34 cellular contexts compared by ENCODE assay signal in genomic region chr6:47069156-47069555, GRCh38. TPM values are rescaled to one million over a fixed set of nuclear protein-coding genes. Genes with fewer than 3 reads are reported as not detected.
"Had no signal": no experiment of that assay in that cellular context is flagged by ENCODE, and none has a peak within 500 bp of the region (broad histone marks: within the 10 kb centered on the region; RNA-seq: fewer than 3 reads in every experiment).

No MANE protein-coding gene starts in this region.

- H3K4me3 ChIP-seq: ascending aorta, coronary artery, dorsolateral prefrontal cortex, esophagus muscularis mucosa, gastroesophageal sphincter had no signal

- H3K4me1 ChIP-seq: ascending aorta, esophagus muscularis mucosa, gastroesophageal sphincter had no signal

- DNase-seq: activated CD4-positive, alpha-beta memory T cell treated with anti-CD3 and anti-CD28 coated beads for 36 hours; activated CD4-positive, alpha-beta T cell treated with anti-CD3 and anti-CD28 coated beads for 36 hours; activated CD4-positive, alpha-beta T cell treated with anti-CD3 and anti-CD28 coated beads, Interleukin-2, amount 10 ng/mL, durations not matched to agents 24 days and 14 days; activated CD4-positive, CD25-positive, alpha-beta regulatory T cell; activated CD4-positive, CD25-positive, alpha-beta regulatory T cell treated with anti-CD3 and anti-CD28 coated beads, Interleukin-2, amount 50 U/mL, for 72 hours; activated CD8-positive, alpha-beta memory T cell treated with anti-CD3 and anti-CD28 coated beads, Interleukin-2, amount 10 ng/mL, durations not matched to agents 7 days and 5 days; activated CD8-positive, alpha-beta memory T cell treated with anti-CD3 and anti-CD28 coated beads, Interleukin-2, amount 50 U/mL, for 4 hours; activated CD8-positive, alpha-beta T cell treated with anti-CD3 and anti-CD28 coated beads, Interleukin-2, amount 10 ng/mL, durations not matched to agents 7 days and 5 days; activated effector memory CD4-positive, alpha-beta T cell treated with anti-CD3 and anti-CD28 coated beads, Interleukin-2, amount 50 U/mL, for 16 hours; activated naive CD4-positive, alpha-beta T cell treated with anti-CD3 and anti-CD28 coated beads for 36 hours; activated naive CD8-positive, alpha-beta T cell treated with anti-CD3 and anti-CD28 coated beads, Interleukin-2, amount 10 ng/mL, durations not matched to agents 7 days and 5 days; activated T-cell treated with anti-CD3 and anti-CD28 coated beads, Interleukin-2, amount 50 U/mL, for 1 hour; activated T-cell treated with anti-CD3 and anti-CD28 coated beads, Interleukin-2, amount 50 U/mL, for 48 hours; brain microvascular endothelial cell; dorsolateral prefrontal cortex; effector CD4-positive, alpha-beta T cell; effector memory CD8-positive, alpha-beta T cell; erythroblast; foreskin melanocyte; head of caudate nucleus; T-helper 2 cell had no signal

- H3K36me3 Mint-ChIP-seq: activated CD4-positive, alpha-beta memory T cell treated with anti-CD3 and anti-CD28 coated beads for 36 hours; activated CD8-positive, alpha-beta memory T cell treated with anti-CD3 and anti-CD28 coated beads, Interleukin-2, amount 10 ng/mL, durations not matched to agents 7 days and 5 days; activated naive CD4-positive, alpha-beta T cell treated with anti-CD3 and anti-CD28 coated beads, Interleukin-2, amount 50 U/mL, for 24 hours; activated naive CD8-positive, alpha-beta T cell treated with anti-CD3 and anti-CD28 coated beads, Interleukin-2, amount 10 ng/mL, durations not matched to agents 7 days and 5 days had no signal

- H3K27me3 ChIP-seq: ascending aorta, brain microvascular endothelial cell, esophagus muscularis mucosa, gastroesophageal sphincter had no signal

- H3K36me3 ChIP-seq: ascending aorta, brain microvascular endothelial cell, esophagus muscularis mucosa, gastroesophageal sphincter had no signal

- H3K27ac Mint-ChIP-seq: activated CD4-positive, alpha-beta memory T cell treated with anti-CD3 and anti-CD28 coated beads for 36 hours; activated CD4-positive, alpha-beta T cell treated with anti-CD3 and anti-CD28 coated beads for 36 hours; activated CD4-positive, alpha-beta T cell treated with anti-CD3 and anti-CD28 coated beads, Interleukin-2, amount 10 ng/mL, durations not matched to agents 24 days and 14 days; activated CD8-positive, alpha-beta memory T cell treated with anti-CD3 and anti-CD28 coated beads, Interleukin-2, amount 10 ng/mL, durations not matched to agents 7 days and 5 days; activated CD8-positive, alpha-beta T cell treated with anti-CD3 and anti-CD28 coated beads, Interleukin-2, amount 10 ng/mL, durations not matched to agents 7 days and 5 days; activated naive CD4-positive, alpha-beta T cell treated with anti-CD3 and anti-CD28 coated beads for 36 hours; activated naive CD4-positive, alpha-beta T cell treated with anti-CD3 and anti-CD28 coated beads, Interleukin-2, amount 50 U/mL, for 24 hours; activated naive CD8-positive, alpha-beta T cell treated with anti-CD3 and anti-CD28 coated beads, Interleukin-2, amount 10 ng/mL, durations not matched to agents 7 days and 5 days; activated T-helper 1 cell treated with anti-CD3 and anti-CD28 coated beads, Interleukin-12 subunit alpha, Interleukin-12 subunit beta, Interleukin-2, Interleukin-4 antibody, amounts not matched to agents 30 ng/mL and 10 ng/mL and 1 ng/mL, durations not matched to agents 14 hours and 24 hours and 36 hours; activated T-helper 2 cell treated with anti-CD3 and anti-CD28 coated beads, Interferon-gamma antibody, Interleukin-2, Interleukin-4, amounts not matched to agents 10 μg/mL and 5 μg/mL and 100 μg/mL, durations not matched to agents 14 hours and 24 hours and 36 hours; dendritic cell treated with granulocyte-macrophage colony-stimulating factor and Interleukin-4, amounts not matched to agents 40 ng/mL and 50 ng/mL, for 4 days; effector memory CD8-positive, alpha-beta T cell had no signal

- H3K9me3 Mint-ChIP-seq: activated CD4-positive, alpha-beta memory T cell treated with anti-CD3 and anti-CD28 coated beads for 36 hours; activated CD4-positive, alpha-beta T cell treated with anti-CD3 and anti-CD28 coated beads, Interleukin-2, amount 10 ng/mL, durations not matched to agents 24 days and 14 days; activated naive CD4-positive, alpha-beta T cell treated with anti-CD3 and anti-CD28 coated beads for 36 hours; activated naive CD8-positive, alpha-beta T cell treated with anti-CD3 and anti-CD28 coated beads, Interleukin-2, amount 10 ng/mL, durations not matched to agents 7 days and 5 days; activated T-helper 1 cell treated with anti-CD3 and anti-CD28 coated beads, Interleukin-12 subunit alpha, Interleukin-12 subunit beta, Interleukin-2, Interleukin-4 antibody, amounts not matched to agents 30 ng/mL and 10 ng/mL and 1 ng/mL, durations not matched to agents 14 hours and 24 hours and 36 hours; activated T-helper 2 cell treated with anti-CD3 and anti-CD28 coated beads, Interferon-gamma antibody, Interleukin-2, Interleukin-4, amounts not matched to agents 10 μg/mL and 5 μg/mL and 100 μg/mL, durations not matched to agents 14 hours and 24 hours and 36 hours; central memory CD8-positive, alpha-beta T cell; dendritic cell treated with granulocyte-macrophage colony-stimulating factor and Interleukin-4, amounts not matched to agents 40 ng/mL and 50 ng/mL, for 4 days; effector memory CD8-positive, alpha-beta T cell had no signal

- H3K4me1 Mint-ChIP-seq: activated CD4-positive, alpha-beta T cell treated with anti-CD3 and anti-CD28 coated beads for 36 hours; activated CD4-positive, alpha-beta T cell treated with anti-CD3 and anti-CD28 coated beads, Interleukin-2, amount 10 ng/mL, durations not matched to agents 24 days and 14 days; activated CD8-positive, alpha-beta memory T cell treated with anti-CD3 and anti-CD28 coated beads, Interleukin-2, amount 10 ng/mL, durations not matched to agents 7 days and 5 days; activated naive CD4-positive, alpha-beta T cell treated with anti-CD3 and anti-CD28 coated beads, Interleukin-2, amount 50 U/mL, for 24 hours; activated naive CD8-positive, alpha-beta T cell treated with anti-CD3 and anti-CD28 coated beads, Interleukin-2, amount 10 ng/mL, durations not matched to agents 7 days and 5 days; central memory CD8-positive, alpha-beta T cell had no signal

- ATAC-seq: activated CD4-positive, alpha-beta T cell treated with anti-CD3 and anti-CD28 coated beads for 36 hours; activated CD8-positive, alpha-beta memory T cell treated with anti-CD3 and anti-CD28 coated beads, Interleukin-2, amount 10 ng/mL, durations not matched to agents 7 days and 5 days; activated CD8-positive, alpha-beta T cell treated with anti-CD3 and anti-CD28 coated beads, Interleukin-2, amount 10 ng/mL, durations not matched to agents 7 days and 5 days; effector memory CD8-positive, alpha-beta T cell; gastroesophageal sphincter had no signal

- H3K9me3 ChIP-seq: ascending aorta, esophagus muscularis mucosa, gastroesophageal sphincter had no signal

- H3K4me3 Mint-ChIP-seq: activated CD4-positive, alpha-beta memory T cell treated with anti-CD3 and anti-CD28 coated beads for 36 hours; activated CD4-positive, alpha-beta T cell treated with anti-CD3 and anti-CD28 coated beads for 36 hours; activated CD4-positive, alpha-beta T cell treated with anti-CD3 and anti-CD28 coated beads, Interleukin-2, amount 10 ng/mL, durations not matched to agents 24 days and 14 days; activated CD8-positive, alpha-beta memory T cell treated with anti-CD3 and anti-CD28 coated beads, Interleukin-2, amount 10 ng/mL, durations not matched to agents 7 days and 5 days; activated CD8-positive, alpha-beta T cell treated with anti-CD3 and anti-CD28 coated beads, Interleukin-2, amount 10 ng/mL, durations not matched to agents 7 days and 5 days; activated naive CD4-positive, alpha-beta T cell treated with anti-CD3 and anti-CD28 coated beads for 36 hours; activated naive CD4-positive, alpha-beta T cell treated with anti-CD3 and anti-CD28 coated beads, Interleukin-2, amount 50 U/mL, for 24 hours; activated naive CD8-positive, alpha-beta T cell treated with anti-CD3 and anti-CD28 coated beads, Interleukin-2, amount 10 ng/mL, durations not matched to agents 7 days and 5 days; activated T-helper 1 cell treated with anti-CD3 and anti-CD28 coated beads, Interleukin-12 subunit alpha, Interleukin-12 subunit beta, Interleukin-2, Interleukin-4 antibody, amounts not matched to agents 30 ng/mL and 10 ng/mL and 1 ng/mL, durations not matched to agents 14 hours and 24 hours and 36 hours; central memory CD8-positive, alpha-beta T cell; dendritic cell treated with granulocyte-macrophage colony-stimulating factor and Interleukin-4, amounts not matched to agents 40 ng/mL and 50 ng/mL, for 4 days; effector memory CD8-positive, alpha-beta T cell had no signal

- H3K27me3 Mint-ChIP-seq: activated CD4-positive, alpha-beta T cell treated with anti-CD3 and anti-CD28 coated beads for 36 hours; activated naive CD4-positive, alpha-beta T cell treated with anti-CD3 and anti-CD28 coated beads, Interleukin-2, amount 50 U/mL, for 24 hours; dendritic cell treated with granulocyte-macrophage colony-stimulating factor and Interleukin-4, amounts not matched to agents 40 ng/mL and 50 ng/mL, for 4 days; effector memory CD8-positive, alpha-beta T cell had no signal

- H3K27ac ChIP-seq: ascending aorta, brain microvascular endothelial cell, coronary artery, dorsolateral prefrontal cortex, esophagus muscularis mucosa, gastroesophageal sphincter had no signal

RNA-seq across cellular contexts. Expression of gene ADGRF1, which starts 27.0 kb away (rescaled TPM):
- total RNA-seq: activated CD4-positive, alpha-beta memory T cell treated with anti-CD3 and anti-CD28 coated beads for 36 hours; activated CD4-positive, alpha-beta T cell treated with anti-CD3 and anti-CD28 coated beads for 36 hours; activated CD4-positive, alpha-beta T cell treated with anti-CD3 and anti-CD28 coated beads, Interleukin-2, amount 10 ng/mL, durations not matched to agents 24 days and 14 days; activated CD8-positive, alpha-beta memory T cell treated with anti-CD3 and anti-CD28 coated beads for 36 hours; activated CD8-positive, alpha-beta memory T cell treated with anti-CD3 and anti-CD28 coated beads, Interleukin-2, amount 10 ng/mL, durations not matched to agents 7 days and 5 days; activated CD8-positive, alpha-beta T cell treated with anti-CD3 and anti-CD28 coated beads, Interleukin-2, amount 10 ng/mL, durations not matched to agents 7 days and 5 days; activated naive CD4-positive, alpha-beta T cell treated with anti-CD3 and anti-CD28 coated beads for 36 hours; activated naive CD8-positive, alpha-beta T cell treated with anti-CD3 and anti-CD28 coated beads, Interleukin-2, amount 10 ng/mL, durations not matched to agents 7 days and 5 days; activated T-helper 1 cell treated with anti-CD3 and anti-CD28 coated beads, Interleukin-12 subunit alpha, Interleukin-12 subunit beta, Interleukin-2, Interleukin-4 antibody, amounts not matched to agents 30 ng/mL and 10 ng/mL and 1 ng/mL, durations not matched to agents 14 hours and 24 hours and 36 hours; activated T-helper 2 cell treated with anti-CD3 and anti-CD28 coated beads, Interferon-gamma antibody, Interleukin-2, Interleukin-4, amounts not matched to agents 10 μg/mL and 5 μg/mL and 100 μg/mL, durations not matched to agents 14 hours and 24 hours and 36 hours; ascending aorta; cardiac septum; dorsolateral prefrontal cortex; glomerular endothelial cell; T-helper 1 cell treated with Interleukin-12 subunit alpha and Interleukin-12 subunit beta and Interleukin-4 antibody, amounts not matched to agents 30 ng/mL and 1 ng/mL, for 36 hours had no signal
